ENCODE assay signal across 19 cellular contexts in the genomic region with DNA sequence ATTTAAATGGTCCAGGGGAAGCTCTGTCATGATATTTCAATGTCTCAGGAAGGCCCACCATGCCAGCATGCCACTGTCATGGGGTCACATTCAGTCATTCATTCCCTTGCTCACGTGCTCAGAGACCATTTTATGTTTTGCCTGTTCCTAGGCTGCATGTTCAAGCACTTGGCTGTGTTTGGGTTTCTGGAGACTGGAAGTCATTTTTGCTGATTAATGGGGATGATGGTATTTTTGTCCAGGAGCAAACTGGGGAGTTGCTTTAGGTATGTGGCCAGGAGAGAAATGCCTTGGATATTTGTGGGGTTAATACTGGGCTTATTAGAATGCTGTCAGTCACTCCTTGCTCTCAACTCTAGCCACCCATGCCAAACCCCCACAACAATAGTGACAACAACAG.
A peak's percentile ranks its signal among the peaks of the same experiment; 100 is the strongest.
DNase-seq lines count a peak whose midpoint lies in the region; ATAC-seq and TF ChIP-seq lines count a peak whose summit lies in the region.
"Had no signal": no experiment of that assay in that cellular context is flagged by ENCODE, and none has a peak within 500 bp of the region (broad histone marks: within the 10 kb centered on the region; RNA-seq: fewer than 3 reads in every experiment).

No MANE protein-coding gene starts in this region.

- H3F3A ChIP-seq in GM23338 (replicated peaks; ENCODE audit: low read depth), result no peaks in the 10 kb centered on the region

- no peak overlapping the region for H3K4me2 ChIP-seq in GM23338

- H3K4me1 ChIP-seq in GM23338 (ENCODE audit: insufficient read depth) (peaks cover 56% of the 10 kb centered on the region), gastroesophageal sphincter (peaks cover 0 to 38% (median 6%) of the 10 kb centered on the region in 3 donors)

- ATAC-seq in GM23338 (no peak), HG03095 (IDR thresholded peaks at IDR 0.05; ENCODE audit: unreplicated experiment) (no peak), gastroesophageal sphincter (no peak)
- no peak for ATAC-seq in effector memory CD8-positive, alpha-beta T cell (replicated peaks)
- ATAC-seq: Right ventricle myocardium inferior had no signal

- H3K27me3 ChIP-seq in GM23338 (ENCODE audit: insufficient read depth), result no peaks in the 10 kb centered on the region
- H3K27me3 ChIP-seq in gastroesophageal sphincter, result no peaks in the 10 kb centered on the region
- H3K27me3 ChIP-seq: BLaER1 had no signal

- peaks cover 11% of the 10 kb centered on the region for H3K27me3 Mint-ChIP-seq in GM23338 (ENCODE audit: insufficient read depth, low read depth, poor library complexity)
- no peaks in the 10 kb centered on the region for H3K27me3 Mint-ChIP-seq in effector memory CD8-positive, alpha-beta T cell
- H3K27me3 Mint-ChIP-seq: CD4-positive, alpha-beta memory T cell had no signal

- H3K79me2 ChIP-seq in GM23338 (replicated peaks; ENCODE audit: insufficient read depth), result peaks cover 83% of the 10 kb centered on the region

- TF ChIP-seq POLR2A in gastroesophageal sphincter (IDR thresholded peaks at IDR 0.05) (no peak), erythroblast (IDR thresholded peaks at IDR 0.05; ENCODE audit: low read length) (no peak)

- no peak overlapping the region for H3K4me3 Mint-ChIP-seq in GM23338
- H3K4me3 Mint-ChIP-seq in effector memory CD8-positive, alpha-beta T cell, result no peak overlapping the region
- H3K4me3 Mint-ChIP-seq: CD4-positive, alpha-beta memory T cell; H9 had no signal

- DNase-seq in AG08395 (ENCODE audit: low spot score) (peak; percentile 19), GM23338 (ENCODE audit: low spot score) (no peak), astrocyte of the hippocampus (ENCODE audit: low read depth, low spot score) (peak; percentile 83), kidney tubule cell (ENCODE audit: low spot score) (peak; percentile 73), erythroblast (lab: John Stamatoyannopoulos, UW) (no peak)
- no peak for DNase-seq in effector memory CD8-positive, alpha-beta T cell
- DNase-seq: 8988T; CD4-positive, alpha-beta memory T cell; H9; NCI-H1105 treated with DMSO at 0.1 percent for 48 hours; NCI-H1694; NCI-H2081 treated with DMSO at 0.1 percent for 48 hours; NCI-H510A; NCI-H748 treated with DMSO at 0.1 percent for 48 hours; NK-92 treated with Interleukin-12 subunit alpha and Interleukin-12 subunit beta, amount 100 ng/mL, for 24 hours had no signal

- TF ChIP-seq EP300 in gastroesophageal sphincter (IDR thresholded peaks at IDR 0.05), result no peak

- no peaks in the 10 kb centered on the region for H3K9me3 Mint-ChIP-seq in GM23338
- peaks cover 0 to 5% of the 10 kb centered on the region in 2 donors for H3K9me3 Mint-ChIP-seq in effector memory CD8-positive, alpha-beta T cell
- H3K9me3 Mint-ChIP-seq: H9 had no signal

- H3K36me3 Mint-ChIP-seq in GM23338 (ENCODE audit: low read depth), result peaks cover 6% of the 10 kb centered on the region; the same call in 1 of the 3 replicates
- no peaks in the 10 kb centered on the region for H3K36me3 Mint-ChIP-seq in effector memory CD8-positive, alpha-beta T cell (ENCODE audit: insufficient read depth)
- H3K36me3 Mint-ChIP-seq: CD4-positive, alpha-beta memory T cell had no signal

- peaks cover 81% of the 10 kb centered on the region for H3K4me1 Mint-ChIP-seq in GM23338
- H3K4me1 Mint-ChIP-seq in effector memory CD8-positive, alpha-beta T cell (ENCODE audit: low read depth in 2 of 2), result no peaks in the 10 kb centered on the region
- H3K4me1 Mint-ChIP-seq: CD4-positive, alpha-beta memory T cell had no signal

- H4K20me1 ChIP-seq in GM23338 (replicated peaks; ENCODE audit: insufficient read depth), result peaks cover 10% of the 10 kb centered on the region; the same call in 1 of the 2 replicates

- peaks cover 9% of the 10 kb centered on the region; the same call in 1 of the 2 replicates for H3K9me2 ChIP-seq in GM23338 (ENCODE audit: insufficient read depth)

- no peak for TF ChIP-seq CTCF in GM23338 (conservative IDR thresholded peaks at IDR 0.05; ENCODE audit: low read depth in 2 of 2)
- no peak for TF ChIP-seq CTCF in gastroesophageal sphincter (IDR thresholded peaks at IDR 0.05)

- H3K36me3 ChIP-seq in GM23338 (ENCODE audit: insufficient read depth) (no peaks in the 10 kb centered on the region), gastroesophageal sphincter (no peaks in the 10 kb centered on the region)
- H3K36me3 ChIP-seq: BLaER1 had no signal

- 0 out of 2 replicates have a peak overlapping the region, but pooled peaks have one; percentile 6 for H3K27ac Mint-ChIP-seq in GM23338
- no peak overlapping the region for H3K27ac Mint-ChIP-seq in effector memory CD8-positive, alpha-beta T cell
- H3K27ac Mint-ChIP-seq: CD4-positive, alpha-beta memory T cell had no signal

- H3K4me3 ChIP-seq in GM23338 (no peak overlapping the region), gastroesophageal sphincter (no peak overlapping the region)
- H3K4me3 ChIP-seq: BLaER1 had no signal

- 20% methylated on average over 1 of the region's 1 CpG; no CpG with 5 or more reads in 1 of the 2 donors for WGBS in gastroesophageal sphincter (ENCODE audit: low coverage in 1 of 2), 2 donors

- H3K9me3 ChIP-seq in gastroesophageal sphincter, result no peaks in the 10 kb centered on the region
- H3K9me3 ChIP-seq: BLaER1 had no signal

- H2AFZ ChIP-seq in GM23338, result no peak overlapping the region

- H3K27ac ChIP-seq in GM23338 (ENCODE audit: low read depth) (no peak overlapping the region), gastroesophageal sphincter (no peak overlapping the region)
- H3K27ac ChIP-seq: BLaER1 had no signal

TF ChIP-seq in GM23338, 12 proteins besides CTCF, POLR2A, EP300 and RAD21 (continues in another document):
- TF ChIP-seq ZNF331 (CRISPR knock-in tag; IDR thresholded peaks at IDR 0.05; ENCODE audit: low read depth) (no peak), ZNF462 (CRISPR knock-in tag; IDR thresholded peaks at IDR 0.05) (no peak), ETS1 (IDR thresholded peaks at IDR 0.05) (no peak), JUNB (IDR thresholded peaks at IDR 0.05; ENCODE audit: unreplicated experiment) (no peak)

Comparison
In these comparisons a context has a peak if more than half of its experiments do, and no peak if none do; other contexts are left out.
1. DNase-seq: peak in AG08395 (single experiment), astrocyte of the hippocampus (single experiment) and kidney tubule cell (single experiment); none in GM23338 (single experiment), effector memory CD8-positive, alpha-beta T cell (0 of 3) and erythroblast (0 of 2).